In the genomic region with DNA sequence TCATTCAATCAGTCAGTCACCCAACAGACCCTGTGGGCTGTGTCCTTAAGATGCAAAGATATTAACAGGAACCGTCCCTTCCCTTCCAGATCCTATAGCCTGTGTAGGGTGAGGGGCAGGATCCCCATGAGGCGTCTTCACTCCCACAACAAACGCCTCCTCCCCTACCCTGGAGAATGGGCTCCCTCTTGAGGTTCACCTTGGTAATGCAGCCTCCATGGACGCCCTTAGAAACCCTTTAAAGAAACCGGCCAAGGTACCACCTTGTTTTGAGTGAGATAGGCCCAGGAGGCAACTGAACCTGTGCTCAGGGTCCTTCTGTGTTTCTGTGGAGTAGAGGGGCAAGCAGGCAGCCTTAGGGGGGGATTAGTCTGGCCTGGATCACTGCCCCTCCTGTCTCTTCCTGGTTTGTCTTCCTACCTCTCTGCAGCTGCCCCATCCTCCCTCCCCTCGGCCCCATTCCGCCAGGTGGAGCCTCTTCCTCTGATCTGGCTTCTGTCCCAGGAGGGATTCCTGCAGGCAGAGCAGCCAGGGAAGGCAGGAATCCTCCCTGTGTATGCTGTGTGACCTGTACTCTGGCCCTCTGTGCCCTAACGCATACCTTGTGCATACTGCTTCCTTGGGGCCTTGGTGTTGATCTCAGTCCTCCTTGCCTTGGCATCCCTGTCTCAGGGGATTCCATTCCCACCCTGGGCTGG, we compare ENCODE assay signal across 8 cellular contexts. TPM values are rescaled to one million over a fixed set of nuclear protein-coding genes. Genes with fewer than 3 reads are reported as not detected.
A peak's percentile ranks its signal among the peaks of the same experiment; 100 is the strongest.
DNase-seq lines count a peak whose midpoint lies in the region; ATAC-seq, FAIRE-seq and TF ChIP-seq lines count a peak whose summit lies in the region.

No MANE protein-coding gene starts in this region.

- TF ChIP-seq POLR2A in A549 (IDR thresholded peaks at IDR 0.05; ENCODE audit: low read length) (no peak), breast epithelium (IDR thresholded peaks at IDR 0.05) (no peak)

- no peak for FAIRE-seq in A549 (lab: Jason Lieb, UNC)
- peak; percentile 74 for FAIRE-seq in GM18507 (lab: Jason Lieb, UNC)

- peak; percentile 90 to 91 for TF ChIP-seq RAD21 in A549 (conservative IDR thresholded peaks at IDR 0.05 in 1 of 2, IDR thresholded peaks at IDR 0.05 in 1 of 2)

- CTCF ChIA-PET in A549 (lab: Yijun Ruan, JAX) = interaction anchor here (0.6 to 13.1 kb wide), 25 partner anchors 15 to 706 kb away, joined by 3 to 172 read pairs (median 4); partner anchors contain the start of genes C6orf132, GUCA1B and MRPS10

- H3K4me1 ChIP-seq in A549 (peaks cover 5% of the 10 kb centered on the region; the same call in 2 of the 3 replicates), breast epithelium (no peaks in the 10 kb centered on the region)

- H3K4me3 ChIP-seq in A549 = no peak overlapping the region
- no peak overlapping the region for H3K4me3 ChIP-seq in breast epithelium

- POLR2A ChIA-PET in A549 (lab: Yijun Ruan, JAX) = no interaction called here

- H3K27me3 ChIP-seq in breast epithelium = no peaks in the 10 kb centered on the region

- H3K36me3 ChIP-seq in breast epithelium = no peaks in the 10 kb centered on the region

- H3K27ac ChIP-seq in A549 (peak overlapping the region; percentile 70 to 86; a peak in 5 of 6 replicates), VCaP (peak overlapping the region; percentile 73), breast epithelium (peak overlapping the region; percentile 17 to 30)

- 7% methylated on average over 3 of the region's 8 CpGs for WGBS in A549 (ENCODE audit: missing lambda C conversion rate)

- H3K4me2 ChIP-seq in A549 = peak overlapping the region; percentile 2; the same call in 2 of the 3 replicates

- ATAC-seq in A549 = peak; percentile 92 to 93
- no peak for ATAC-seq in GM18519 (IDR thresholded peaks at IDR 0.05; ENCODE audit: low FRiP score, unreplicated experiment)

- TF ChIP-seq EP300 in A549 (IDR thresholded peaks at IDR 0.05) = no peak

- TF ChIP-seq CTCF in A549 (IDR thresholded peaks at IDR 0.05) (peak; percentile 85), VCaP (conservative IDR thresholded peaks at IDR 0.05) (peak; percentile 95), breast epithelium (IDR thresholded peaks at IDR 0.05) (peak; percentile 88 to 94 (median 93))

- DNase-seq in A549 (ENCODE audit: low read depth in 1 of 2, low spot score in 1 of 2) (peak; percentile 72 to 81), GM18507 (ENCODE audit: extremely low spot score, insufficient read length, low read depth) (peak; percentile 67), NCI-H2171 (lab: John Stamatoyannopoulos, UW) (peak; percentile 66), breast epithelium (ENCODE audit: low spot score in 2 of 2) (peak; percentile 24 to 64), iris pigment epithelial cell (ENCODE audit: low read depth) (peak; percentile 60)
- DNase-seq in stimulated activated CD4-positive, alpha-beta T cell treated with anti-CD3 and anti-CD28 coated beads, Interleukin-1b, Interleukin-23, amount 100 ng/mL, for 24 hours (ENCODE audit: low read depth in 4 of 4, low spot score in 1 of 4) = peak; percentile 59 to 85 (median 64)

- intact Hi-C loops in breast epithelium (cut with DNase I; ENCODE audit: low total_unique reads) = loop anchor here (10.0 kb wide), 1 partner anchor 92 kb away; no protein-coding TSS in a partner anchor

- H3K9me3 ChIP-seq in A549 = no peaks in the 10 kb centered on the region
- H3K9me3 ChIP-seq in breast epithelium = no peaks in the 10 kb centered on the region

TF ChIP-seq in A549, 52 proteins besides CTCF, POLR2A, EP300 and RAD21:
- TF ChIP-seq SMC3 (IDR thresholded peaks at IDR 0.05) (peak; percentile 90), GATA3 (IDR thresholded peaks at IDR 0.05; ENCODE audit: borderline replicate concordance) (no peak)
TF ChIP-seq in A549: peak in this region for 1.

RNA-seq across cellular contexts. Expression of gene GUCA1A, which starts 6.6 kb away (rescaled TPM):
- not detected in 2 replicates for polyA plus RNA-seq in A549 (2011; rRNA removed)
- polyA plus RNA-seq in A549 (2012; cell fraction: cytosol; rRNA removed) = not detected in 2 replicates
- polyA plus RNA-seq in A549 (2012; cell fraction: nucleus; rRNA removed) = not detected in 2 replicates
- not detected in 3 replicates for polyA plus RNA-seq in A549 (2017; fragmentation: RNase III; extraction: RNeasy Plus Mini Kit Qiagen cat#74134 plus additional on column Dnase treatment)
- polyA minus RNA-seq in A549 (2011; rRNA and poly(A)+ RNA removed) = not detected in 2 replicates
- not detected for total RNA-seq in breast epithelium

RNA-seq across cellular contexts. Expression of gene C6orf132, which starts 24.2 kb away (rescaled TPM):
- 0.44 and 0.66 TPM in 2 replicates for polyA plus RNA-seq in A549 (2011; rRNA removed)
- polyA plus RNA-seq in A549 (2012; cell fraction: cytosol; rRNA removed) = 0.71 and 1.1 TPM in 2 replicates
- 0.40 and 0.69 TPM in 2 replicates for polyA plus RNA-seq in A549 (2012; cell fraction: nucleus; rRNA removed)
- polyA plus RNA-seq in A549 (2017; fragmentation: RNase III; extraction: RNeasy Plus Mini Kit Qiagen cat#74134 plus additional on column Dnase treatment) = 0.58 to 1.1 TPM (median 0.96 TPM) in 3 replicates
- polyA minus RNA-seq in A549 (2011; rRNA and poly(A)+ RNA removed) = 1.1 and 1.3 TPM in 2 replicates
- total RNA-seq in breast epithelium = 10 to 100 TPM in 2 of 3 donors, 1 to 10 TPM in 1; 4.2 to 20.2 (median 10.2) TPM

RNA-seq across cellular contexts. Expression of gene GUCA1B, which starts 28.2 kb away (rescaled TPM):
- polyA plus RNA-seq in A549 (2011; rRNA removed) (0.62 and 0.82 TPM in 2 replicates), A549 (2017; fragmentation: RNase III; extraction: RNeasy Plus Mini Kit Qiagen cat#74134 plus additional on column Dnase treatment) (0.90 to 1.0 TPM (median 0.98 TPM) in 3 replicates)
- 0.41 and 0.45 TPM in 2 replicates for polyA plus RNA-seq in A549 (2012; cell fraction: cytosol; rRNA removed)
- 1.1 and 2.3 TPM in 2 replicates for polyA plus RNA-seq in A549 (2012; cell fraction: nucleus; rRNA removed)
- polyA minus RNA-seq in A549 (2011; rRNA and poly(A)+ RNA removed) = 0.54 and 0.74 TPM in 2 replicates
- 1 to 10 TPM; 1.1 to 2.9 (median 1.5) TPM for total RNA-seq in breast epithelium

RNA-seq across cellular contexts. Expression of gene MRPS10, which starts 51.1 kb away (rescaled TPM):
- 41.7 and 60.7 TPM in 2 replicates for polyA plus RNA-seq in A549 (2011; rRNA removed)
- 17.3 and 18.9 TPM in 2 replicates for polyA plus RNA-seq in A549 (2012; cell fraction: cytosol; rRNA removed)
- 3.7 and 5.0 TPM in 2 replicates for polyA plus RNA-seq in A549 (2012; cell fraction: nucleus; rRNA removed)
- polyA plus RNA-seq in A549 (2017; fragmentation: RNase III; extraction: RNeasy Plus Mini Kit Qiagen cat#74134 plus additional on column Dnase treatment) = 31.4 to 33.9 TPM (median 31.5 TPM) in 3 replicates
- polyA minus RNA-seq in A549 (2011; rRNA and poly(A)+ RNA removed) = 8.0 and 8.4 TPM in 2 replicates
- total RNA-seq in breast epithelium = 10 to 100 TPM; 25.6 to 37.0 (median 33.4) TPM

Comparison
In these comparisons a context has a peak if more than half of its experiments do, and no peak if none do; other contexts are left out.
1. H3K27ac ChIP-seq: peak in every context shown above with its lines; median percentile 78 in A549; 73 in VCaP; 24 in breast epithelium.